13 cellular contexts compared by ENCODE assay signal in genomic region chr11:122085264-122085663, GRCh38. TPM values are rescaled to one million over a fixed set of nuclear protein-coding genes. Genes with fewer than 3 reads are reported as not detected.
DNase-seq lines count a peak whose midpoint lies in the region; ATAC-seq and TF ChIP-seq lines count a peak whose summit lies in the region.
"Had no signal": no experiment of that assay in that cellular context is flagged by ENCODE, and none has a peak within 500 bp of the region (broad histone marks: within the 10 kb centered on the region; RNA-seq: fewer than 3 reads in every experiment).

No MANE protein-coding gene starts in this region.

- intact Hi-C loops in Right ventricle myocardium superior (cut with DNase I) (no loop called here), cardiac septum (cut with DNase I) (no loop called here), left lung (cut with DNase I) (no loop called here)

- H3K4me3 ChIP-seq in left lung: no peak overlapping the region
- H3K4me3 ChIP-seq: A549, lower lobe of right lung, right lobe of liver had no signal

- ATAC-seq in Right ventricle myocardium superior (ENCODE audit: poor library complexity) (peak; percentile 78), left lung (peak; percentile 33)
- ATAC-seq: A549, lower lobe of right lung, right lobe of liver had no signal

- no peaks in the 10 kb centered on the region for H3K36me3 ChIP-seq in left lung
- H3K36me3 ChIP-seq: lower lobe of right lung, right lobe of liver had no signal

- H3K27me3 ChIP-seq in left lung: no peaks in the 10 kb centered on the region
- H3K27me3 ChIP-seq: right lobe of liver had no signal

- H3K27ac ChIP-seq in left lung: no peak overlapping the region
- H3K27ac ChIP-seq: A549, lower lobe of right lung, right lobe of liver had no signal

- no peaks in the 10 kb centered on the region for H3K9me3 ChIP-seq in left lung
- H3K9me3 ChIP-seq: A549, lower lobe of right lung, right lobe of liver had no signal

- DNase-seq in Right ventricle myocardium superior (no peak), cardiac septum (ENCODE audit: low spot score) (no peak), dermis microvascular lymphatic vessel endothelial cell (ENCODE audit: low read depth in 2 of 2) (peak; percentile 82 to 86), left lung (no peak), amygdala (lab: John Stamatoyannopoulos, UW) (no peak), RPMI8226 (no peak), cerebellar cortex (ENCODE audit: low spot score) (no peak), NCI-H524 (lab: John Stamatoyannopoulos, UW) (no peak)
- DNase-seq: activated T-cell treated with anti-CD3 and anti-CD28 coated beads, Interleukin-2, amount 50 U/mL, for 48 hours; lower lobe of right lung; NCI-H1105 treated with DMSO at 0.1 percent for 48 hours; right lobe of liver had no signal

- no peaks in the 10 kb centered on the region for H3K4me1 ChIP-seq in left lung
- H3K4me1 ChIP-seq: A549, lower lobe of right lung, right lobe of liver had no signal

- TF ChIP-seq CTCF in left lung (IDR thresholded peaks at IDR 0.05): no peak

RNA-seq across cellular contexts. Expression of gene BLID, which starts 30.8 kb away (rescaled TPM):
- total RNA-seq in Right ventricle myocardium superior (0.35 TPM), cardiac septum (0.57 TPM), dermis microvascular lymphatic vessel endothelial cell (0.13 and 0.39 TPM in 2 replicates), left lung (under 1 TPM; 0.55 to 0.79 TPM)

Comparison
In these comparisons a context has a peak if more than half of its experiments do, and no peak if none do; other contexts are left out.
1. DNase-seq: peak in dermis microvascular lymphatic vessel endothelial cell (2 of 2); none in Right ventricle myocardium superior (single experiment), cardiac septum (single experiment), left lung (0 of 2), amygdala (0 of 56), RPMI8226 (single experiment), cerebellar cortex (single experiment) and NCI-H524 (0 of 2).